20 cellular contexts compared by ENCODE assay signal in genomic region chr13:98741741-98742435, GRCh38. TPM values are rescaled to one million over a fixed set of nuclear protein-coding genes. Genes with fewer than 3 reads are reported as not detected.
DNase-seq lines count a peak whose midpoint lies in the region; ATAC-seq and TF ChIP-seq lines count a peak whose summit lies in the region.
"Had no signal": no experiment of that assay in that cellular context is flagged by ENCODE, and none has a peak within 500 bp of the region (broad histone marks: within the 10 kb centered on the region; RNA-seq: fewer than 3 reads in every experiment).

No MANE protein-coding gene starts in this region.

- no peaks in the 10 kb centered on the region for H3K9me3 Mint-ChIP-seq in activated CD8-positive, alpha-beta memory T cell treated with anti-CD3 and anti-CD28 coated beads, Interleukin-2, amount 10 ng/mL, durations not matched to agents 7 days and 5 days (ENCODE audit: low read depth)
- peaks cover 43% of the 10 kb centered on the region for H3K9me3 Mint-ChIP-seq in nephron progenitor cell
- peaks cover 12% of the 10 kb centered on the region for H3K9me3 Mint-ChIP-seq in activated naive CD4-positive, alpha-beta T cell treated with anti-CD3 and anti-CD28 coated beads, Interleukin-2, amount 10 ng/mL, durations not matched to agents 7 days and 5 days

- H3K36me3 Mint-ChIP-seq in activated CD8-positive, alpha-beta memory T cell treated with anti-CD3 and anti-CD28 coated beads, Interleukin-2, amount 10 ng/mL, durations not matched to agents 7 days and 5 days, result no peaks in the 10 kb centered on the region
- peaks cover 7% of the 10 kb centered on the region for H3K36me3 Mint-ChIP-seq in nephron progenitor cell (ENCODE audit: low read depth)
- H3K36me3 Mint-ChIP-seq in activated naive CD4-positive, alpha-beta T cell treated with anti-CD3 and anti-CD28 coated beads, Interleukin-2, amount 10 ng/mL, durations not matched to agents 7 days and 5 days, result no peaks in the 10 kb centered on the region

- H3K4me3 Mint-ChIP-seq in activated CD8-positive, alpha-beta memory T cell treated with anti-CD3 and anti-CD28 coated beads, Interleukin-2, amount 10 ng/mL, durations not matched to agents 7 days and 5 days, result no peak overlapping the region
- no peak overlapping the region for H3K4me3 Mint-ChIP-seq in nephron progenitor cell
- no peak overlapping the region for H3K4me3 Mint-ChIP-seq in activated naive CD4-positive, alpha-beta T cell treated with anti-CD3 and anti-CD28 coated beads, Interleukin-2, amount 10 ng/mL, durations not matched to agents 7 days and 5 days

- H3K4me3 ChIP-seq in thyroid gland (replicated peaks in 1 of 3), result no peak overlapping the region
- H3K4me3 ChIP-seq: ascending aorta, PC-9, sigmoid colon, SK-N-MC had no signal

- TF ChIP-seq POLR2A in thyroid gland (IDR thresholded peaks at IDR 0.05), result no peak

- H3K27me3 ChIP-seq in thyroid gland, result no peaks in the 10 kb centered on the region
- H3K27me3 ChIP-seq: ascending aorta, sigmoid colon had no signal

- peaks cover 2% of the 10 kb centered on the region for H3K27me3 Mint-ChIP-seq in activated CD8-positive, alpha-beta memory T cell treated with anti-CD3 and anti-CD28 coated beads, Interleukin-2, amount 10 ng/mL, durations not matched to agents 7 days and 5 days
- peaks cover 6% of the 10 kb centered on the region for H3K27me3 Mint-ChIP-seq in nephron progenitor cell (ENCODE audit: low read depth, poor library complexity)
- H3K27me3 Mint-ChIP-seq in activated naive CD4-positive, alpha-beta T cell treated with anti-CD3 and anti-CD28 coated beads, Interleukin-2, amount 10 ng/mL, durations not matched to agents 7 days and 5 days, result peaks cover 3% of the 10 kb centered on the region

- peak; percentile 18 for DNase-seq in activated CD8-positive, alpha-beta memory T cell treated with anti-CD3 and anti-CD28 coated beads, Interleukin-2, amount 10 ng/mL, durations not matched to agents 7 days and 5 days
- DNase-seq in activated CD8-positive, alpha-beta memory T cell treated with anti-CD3 and anti-CD28 coated beads, Interleukin-2, amount 50 U/mL, for 48 hours, result no peak
- DNase-seq in NCI-H2171 treated with DMSO at 0.1 percent for 48 hours (lab: John Stamatoyannopoulos, UW), result peak; percentile 53
- DNase-seq in fibroblast of peridontal ligament (ENCODE audit: extremely low read depth), result peak; percentile 42
- peak; percentile 11 to 17 for DNase-seq in thyroid gland
- DNase-seq in cerebellar cortex (ENCODE audit: low spot score), result no peak
- no peak for DNase-seq in nephron progenitor cell
- DNase-seq in activated naive CD4-positive, alpha-beta T cell treated with anti-CD3 and anti-CD28 coated beads, Interleukin-2, amount 10 ng/mL, durations not matched to agents 7 days and 5 days, result no peak
- DNase-seq: activated CD4-positive, alpha-beta T cell treated with anti-CD3 and anti-CD28 coated beads for 4 hours; activated naive CD4-positive, alpha-beta T cell; foreskin keratinocyte; KG1; NCI-H1417 treated with DMSO at 0.1 percent for 48 hours; NCI-H226; sigmoid colon; stimulated activated CD4-positive, alpha-beta T cell treated with anti-CD3 and anti-CD28 coated beads, Interleukin-2, amount 100 ng/mL, for 24 hours had no signal

- no peaks in the 10 kb centered on the region for H3K4me1 Mint-ChIP-seq in activated CD8-positive, alpha-beta memory T cell treated with anti-CD3 and anti-CD28 coated beads, Interleukin-2, amount 10 ng/mL, durations not matched to agents 7 days and 5 days
- peaks cover 10% of the 10 kb centered on the region for H3K4me1 Mint-ChIP-seq in nephron progenitor cell
- H3K4me1 Mint-ChIP-seq in activated naive CD4-positive, alpha-beta T cell treated with anti-CD3 and anti-CD28 coated beads, Interleukin-2, amount 10 ng/mL, durations not matched to agents 7 days and 5 days, result no peaks in the 10 kb centered on the region

- CTCF ChIA-PET in activated CD8-positive, alpha-beta memory T cell treated with anti-CD3 and anti-CD28 coated beads, Interleukin-2, amount 10 ng/mL, durations not matched to agents 7 days and 5 days (lab: Charles Lee), result interaction anchor here (1.6 kb wide), 1 partner anchor 37 kb away, joined by 4 read pairs; no protein-coding TSS in a partner anchor
- CTCF ChIA-PET in activated naive CD4-positive, alpha-beta T cell treated with anti-CD3 and anti-CD28 coated beads, Interleukin-2, amount 10 ng/mL, durations not matched to agents 7 days and 5 days (lab: Charles Lee), result no interaction called here

- H3K9me3 ChIP-seq in thyroid gland, result no peaks in the 10 kb centered on the region
- H3K9me3 ChIP-seq: ascending aorta had no signal

- 64 to 65% methylated on average over 12 to 14 of the region's 14 CpGs for WGBS in thyroid gland, 2 donors

- no peak overlapping the region for H3K27ac ChIP-seq in thyroid gland
- H3K27ac ChIP-seq: ascending aorta, foreskin keratinocyte, PC-9, sigmoid colon, SK-N-MC had no signal

- no peak for TF ChIP-seq CTCF in thyroid gland (IDR thresholded peaks at IDR 0.05)
- no peak for TF ChIP-seq CTCF in nephron progenitor cell (IDR thresholded peaks at IDR 0.05)

- H3K27ac Mint-ChIP-seq in activated CD8-positive, alpha-beta memory T cell treated with anti-CD3 and anti-CD28 coated beads, Interleukin-2, amount 10 ng/mL, durations not matched to agents 7 days and 5 days, result no peak overlapping the region
- H3K27ac Mint-ChIP-seq in nephron progenitor cell, result no peak overlapping the region
- H3K27ac Mint-ChIP-seq in activated naive CD4-positive, alpha-beta T cell treated with anti-CD3 and anti-CD28 coated beads, Interleukin-2, amount 10 ng/mL, durations not matched to agents 7 days and 5 days, result no peak overlapping the region

- ATAC-seq in activated CD8-positive, alpha-beta memory T cell treated with anti-CD3 and anti-CD28 coated beads, Interleukin-2, amount 10 ng/mL, durations not matched to agents 7 days and 5 days, result no peak
- ATAC-seq: foreskin keratinocyte had no signal

- intact Hi-C loops in thyroid gland (cut with DNase I), result no loop called here

- H3K4me1 ChIP-seq in thyroid gland, result no peaks in the 10 kb centered on the region
- H3K4me1 ChIP-seq: ascending aorta, foreskin keratinocyte, sigmoid colon had no signal

- no peaks in the 10 kb centered on the region for H3K36me3 ChIP-seq in thyroid gland
- H3K36me3 ChIP-seq: ascending aorta, sigmoid colon had no signal

RNA-seq across cellular contexts. Expression of gene SLC15A1, which starts 10.6 kb away (rescaled TPM):
- total RNA-seq in activated CD8-positive, alpha-beta memory T cell treated with anti-CD3 and anti-CD28 coated beads, Interleukin-2, amount 10 ng/mL, durations not matched to agents 7 days and 5 days, result not detected
- total RNA-seq in thyroid gland, result under 1 TPM in 1 of 4 donors, not detected in 3; 0.33 TPM
- total RNA-seq: ascending aorta, subcutaneous adipose tissue had no signal

Comparison
In these comparisons a context has a peak if more than half of its experiments do, and no peak if none do; other contexts are left out.
1. DNase-seq: peak in activated CD8-positive, alpha-beta memory T cell treated with anti-CD3 and anti-CD28 coated beads, Interleukin-2, amount 10 ng/mL, durations not matched to agents 7 days and 5 days (single experiment), NCI-H2171 treated with DMSO at 0.1 percent for 48 hours (single experiment), fibroblast of peridontal ligament (single experiment) and thyroid gland (2 of 2); none in activated CD8-positive, alpha-beta memory T cell treated with anti-CD3 and anti-CD28 coated beads, Interleukin-2, amount 50 U/mL, for 48 hours (single experiment), cerebellar cortex (single experiment), nephron progenitor cell (single experiment) and activated naive CD4-positive, alpha-beta T cell treated with anti-CD3 and anti-CD28 coated beads, Interleukin-2, amount 10 ng/mL, durations not matched to agents 7 days and 5 days (single experiment).